Comparison of ENCODE assay signal across 29 cellular contexts in genomic region chr19:3208317-3209207, GRCh38. TPM values are rescaled to one million over a fixed set of nuclear protein-coding genes. Genes with fewer than 3 reads are reported as not detected.
"Had no signal": no experiment of that assay in that cellular context is flagged by ENCODE, and none has a peak within 500 bp of the region (broad histone marks: within the 10 kb centered on the region; RNA-seq: fewer than 3 reads in every experiment).

No MANE protein-coding gene starts in this region.

- H3K4me1 ChIP-seq: heart left ventricle, left lung, neural progenitor cell, testis, transverse colon had no signal

- H3K9me3 ChIP-seq: heart left ventricle, left lung, spleen, testis, transverse colon had no signal

- H3K27me3 ChIP-seq: heart left ventricle, left lung, neural progenitor cell, spleen, testis, transverse colon had no signal

- H3K4me3 Mint-ChIP-seq: activated CD4-positive, alpha-beta memory T cell treated with anti-CD3 and anti-CD28 coated beads, Interleukin-2, amount 10 ng/mL, durations not matched to agents 7 days and 5 days; activated CD4-positive, alpha-beta T cell treated with anti-CD3 and anti-CD28 coated beads, Interleukin-2, amount 10 ng/mL, durations not matched to agents 24 days and 14 days; activated T-cell treated with anti-CD3 and anti-CD28 coated beads, Interleukin-2, amount 50 U/mL, for 24 hours; central memory CD8-positive, alpha-beta T cell; dendritic cell treated with granulocyte-macrophage colony-stimulating factor and Interleukin-4, amounts not matched to agents 40 ng/mL and 50 ng/mL, for 4 days; endodermal cell; natural killer cell; neural progenitor cell had no signal

- H3K4me2 ChIP-seq: neural progenitor cell had no signal

- H3K36me3 Mint-ChIP-seq: natural killer cell had no signal

- H2AFZ ChIP-seq: neural progenitor cell had no signal

- H3K4me3 ChIP-seq: heart left ventricle, left lung, lung, neural progenitor cell, spleen, testis, transverse colon had no signal

- H3K36me3 ChIP-seq: neural progenitor cell had no signal

- H3K27me3 Mint-ChIP-seq: activated CD4-positive, alpha-beta memory T cell treated with anti-CD3 and anti-CD28 coated beads, Interleukin-2, amount 10 ng/mL, durations not matched to agents 7 days and 5 days; activated CD4-positive, alpha-beta T cell treated with anti-CD3 and anti-CD28 coated beads, Interleukin-2, amount 10 ng/mL, durations not matched to agents 24 days and 14 days; activated T-cell treated with anti-CD3 and anti-CD28 coated beads, Interleukin-2, amount 50 U/mL, for 24 hours; central memory CD8-positive, alpha-beta T cell; dendritic cell treated with granulocyte-macrophage colony-stimulating factor and Interleukin-4, amounts not matched to agents 40 ng/mL and 50 ng/mL, for 4 days had no signal

- H3K4me1 Mint-ChIP-seq: activated CD4-positive, alpha-beta T cell treated with anti-CD3 and anti-CD28 coated beads, Interleukin-2, amount 10 ng/mL, durations not matched to agents 24 days and 14 days; endodermal cell; neural progenitor cell had no signal

- H3K27ac ChIP-seq: heart left ventricle, left lung, neural progenitor cell, spleen, testis, transverse colon, VCaP had no signal

- H3K9me3 Mint-ChIP-seq: activated CD4-positive, alpha-beta memory T cell treated with anti-CD3 and anti-CD28 coated beads, Interleukin-2, amount 10 ng/mL, durations not matched to agents 7 days and 5 days; activated CD4-positive, alpha-beta T cell treated with anti-CD3 and anti-CD28 coated beads, Interleukin-2, amount 10 ng/mL, durations not matched to agents 24 days and 14 days; activated T-cell treated with anti-CD3 and anti-CD28 coated beads, Interleukin-2, amount 50 U/mL, for 24 hours; central memory CD8-positive, alpha-beta T cell; dendritic cell treated with granulocyte-macrophage colony-stimulating factor and Interleukin-4, amounts not matched to agents 40 ng/mL and 50 ng/mL, for 4 days; endodermal cell; natural killer cell; neural progenitor cell had no signal

- H3K27ac Mint-ChIP-seq: activated CD4-positive, alpha-beta memory T cell treated with anti-CD3 and anti-CD28 coated beads, Interleukin-2, amount 10 ng/mL, durations not matched to agents 7 days and 5 days; activated CD4-positive, alpha-beta T cell treated with anti-CD3 and anti-CD28 coated beads, Interleukin-2, amount 10 ng/mL, durations not matched to agents 24 days and 14 days; activated T-cell treated with anti-CD3 and anti-CD28 coated beads, Interleukin-2, amount 50 U/mL, for 24 hours; dendritic cell treated with granulocyte-macrophage colony-stimulating factor and Interleukin-4, amounts not matched to agents 40 ng/mL and 50 ng/mL, for 4 days; endodermal cell; natural killer cell; neural progenitor cell had no signal

- H3K9ac ChIP-seq: neural progenitor cell had no signal

- DNase-seq: activated CD4-positive, alpha-beta memory T cell treated with anti-CD3 and anti-CD28 coated beads, Interleukin-2, amount 10 ng/mL, durations not matched to agents 7 days and 5 days; activated CD4-positive, alpha-beta T cell treated with anti-CD3 and anti-CD28 coated beads, Interleukin-2, amount 10 ng/mL, durations not matched to agents 24 days and 14 days; activated CD8-positive, alpha-beta memory T cell treated with anti-CD3 and anti-CD28 coated beads, Interleukin-2, amount 50 U/mL, for 48 hours; activated gamma-delta T cell; activated naive CD4-positive, alpha-beta T cell treated with anti-CD3 and anti-CD28 coated beads, Interleukin-2, amount 50 U/mL, for 16 hours; activated T-cell treated with anti-CD3 and anti-CD28 coated beads, Interleukin-2, amount 50 U/mL, for 24 hours; endodermal cell; foreskin fibroblast; heart left ventricle; hypothalamus; kidney glomerular epithelial cell; mesendoderm; natural killer cell; posterior cingulate gyrus; spleen; stimulated activated naive CD8-positive, alpha-beta T cell treated with anti-CD3 and anti-CD28 coated beads, Interleukin-15, Interleukin-2, amounts not matched to agents 100 U/mL and 50 U/mL, for 24 hours; testis; transverse colon had no signal

- ATAC-seq: esophagus mucosa; heart left ventricle; left lung; natural killer cell; right cardiac atrium; stimulated activated naive CD8-positive, alpha-beta T cell treated with anti-CD3 and anti-CD28 coated beads, Interleukin-15, Interleukin-2, amounts not matched to agents 100 U/mL and 50 U/mL, for 24 hours had no signal

RNA-seq across cellular contexts. Expression of gene CELF5, which starts 15.9 kb away (rescaled TPM):
- total RNA-seq: bronchial epithelial cell, esophagus mucosa, heart left ventricle, mononuclear cell, osteoblast had no signal
- polyA plus RNA-seq: heart left ventricle, right cardiac atrium had no signal

RNA-seq across cellular contexts. Expression of gene S1PR4, which starts 30.0 kb away (rescaled TPM):
- total RNA-seq: endodermal cell, osteoblast had no signal
